Comparison of ENCODE assay signal across 23 cellular contexts in the genomic region with DNA sequence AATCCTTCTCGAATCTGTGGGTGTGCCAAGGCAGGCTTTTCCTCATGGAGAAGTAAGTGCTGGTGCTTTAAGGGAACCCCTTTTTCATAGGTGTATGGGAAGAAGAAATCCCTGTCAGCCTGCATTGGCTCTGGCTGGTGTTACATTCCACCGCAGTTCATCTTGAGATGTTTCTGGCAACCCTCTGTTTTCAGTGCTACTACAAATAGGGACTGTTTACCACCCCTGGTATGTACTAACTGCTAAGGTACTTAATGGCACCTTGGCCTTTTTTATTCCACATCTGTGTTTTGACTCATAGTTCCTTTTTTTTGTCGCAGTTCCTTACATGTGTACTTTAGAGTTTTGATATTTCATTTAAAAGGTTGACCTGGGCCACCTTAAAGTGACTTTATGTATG.
DNase-seq lines count a peak whose midpoint lies in the region; ATAC-seq and TF ChIP-seq lines count a peak whose summit lies in the region.
"Had no signal": no experiment of that assay in that cellular context is flagged by ENCODE, and none has a peak within 500 bp of the region (broad histone marks: within the 10 kb centered on the region; RNA-seq: fewer than 3 reads in every experiment).

No MANE protein-coding gene starts in this region.

- H3K4me1 ChIP-seq in left ventricle myocardium inferior = peaks cover 42% of the 10 kb centered on the region
- H3K4me1 ChIP-seq: SJSA1 had no signal

- H3K4me3 ChIP-seq in left ventricle myocardium inferior = no peak overlapping the region
- H3K4me3 ChIP-seq: K562, MG63, SJSA1 had no signal

- H3K4me3 Mint-ChIP-seq in neural crest cell = no peak overlapping the region
- H3K4me3 Mint-ChIP-seq: CD8-positive, alpha-beta T cell had no signal

- H3K4me1 Mint-ChIP-seq in neural crest cell = no peaks in the 10 kb centered on the region

- H3K36me3 ChIP-seq in left ventricle myocardium inferior = no peaks in the 10 kb centered on the region
- H3K36me3 ChIP-seq: MG63, SJSA1 had no signal

- no peak for TF ChIP-seq CTCF in left ventricle myocardium inferior (IDR thresholded peaks at IDR 0.05; ENCODE audit: borderline replicate concordance)
- TF ChIP-seq CTCF in neural crest cell (conservative IDR thresholded peaks at IDR 0.05) = no peak

- H3K9me3 ChIP-seq in left ventricle myocardium inferior (replicated peaks) = peaks cover 7% of the 10 kb centered on the region
- H3K9me3 ChIP-seq: MG63, SJSA1 had no signal

- DNase-seq in Right ventricle myocardium inferior (ENCODE audit: missing footprints) (no peak), cardiac septum (ENCODE audit: low spot score) (no peak), left ventricle myocardium inferior (no peak), neural crest cell (ENCODE audit: low read depth, low spot score) (no peak), COLO829 (ENCODE audit: low spot score) (no peak)
- no peak for DNase-seq in activated effector memory CD4-positive, alpha-beta T cell treated with anti-CD3 and anti-CD28 coated beads, Interleukin-2, amount 50 U/mL, for 16 hours
- DNase-seq: 8988T; AML-193; C1 segment of cervical spinal cord; Calu3; CD8-positive, alpha-beta T cell; H7; MG63; NCI-H1048; NCI-H1417 treated with DMSO at 0.1 percent for 48 hours; NCI-H187 had no signal

- peak overlapping the region; percentile 52 for H3K27ac ChIP-seq in left ventricle myocardium inferior (replicated peaks)
- H3K27ac ChIP-seq: HL-60, SJSA1 had no signal

- intact Hi-C loops in Right ventricle myocardium inferior (cut with DNase I) = no loop called here
- intact Hi-C loops in cardiac septum (cut with DNase I) = no loop called here
- intact Hi-C loops in left ventricle myocardium inferior (cut with micrococcal nuclease) = no loop called here

- peak; percentile 81 for ATAC-seq in Right ventricle myocardium inferior
- ATAC-seq in GM18520 (IDR thresholded peaks at IDR 0.05; ENCODE audit: unreplicated experiment) = no peak
- no peak for ATAC-seq in GM18868 (IDR thresholded peaks at IDR 0.05; ENCODE audit: unreplicated experiment)
- ATAC-seq: CD8-positive, alpha-beta T cell; HepG2; K562; Panc1 had no signal

- H3K27me3 ChIP-seq in left ventricle myocardium inferior (ENCODE audit: low read depth) = no peaks in the 10 kb centered on the region
- H3K27me3 ChIP-seq: MG63, SJSA1 had no signal

- peak overlapping the region; percentile 62 for H3K27ac Mint-ChIP-seq in neural crest cell (ENCODE audit: unreplicated experiment)
- H3K27ac Mint-ChIP-seq: CD8-positive, alpha-beta T cell had no signal

- peaks cover 13% of the 10 kb centered on the region for H3K36me3 Mint-ChIP-seq in neural crest cell (ENCODE audit: low read depth)
- H3K36me3 Mint-ChIP-seq: CD8-positive, alpha-beta T cell had no signal

- no peaks in the 10 kb centered on the region for H3K27me3 Mint-ChIP-seq in neural crest cell (ENCODE audit: low read depth)

- peaks cover 6% of the 10 kb centered on the region for H3K9me3 Mint-ChIP-seq in neural crest cell
- H3K9me3 Mint-ChIP-seq: CD8-positive, alpha-beta T cell had no signal
